In the genomic region with DNA sequence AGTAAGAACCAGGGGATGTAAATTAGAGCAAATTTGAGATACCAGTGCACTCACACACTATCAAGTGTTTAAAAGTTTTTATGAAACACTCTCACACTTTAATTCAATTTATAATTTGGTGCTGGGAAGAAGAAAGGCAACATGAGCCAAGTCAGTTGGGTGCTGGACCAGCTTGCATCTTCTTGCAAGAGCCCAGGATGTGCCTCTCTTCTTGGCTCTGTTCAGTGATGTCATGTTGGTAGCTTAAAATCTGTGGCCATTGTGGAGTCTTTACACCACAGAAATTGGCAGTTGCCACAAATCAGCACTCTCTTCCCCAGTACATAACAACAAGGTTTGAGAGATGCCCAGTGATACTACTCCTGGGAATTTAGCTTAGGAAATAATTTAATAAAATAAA, we compare ENCODE assay signal across 20 cellular contexts. TPM values are rescaled to one million over a fixed set of nuclear protein-coding genes. Genes with fewer than 3 reads are reported as not detected.
A peak's percentile ranks its signal among the peaks of the same experiment; 100 is the strongest.
DNase-seq lines count a peak whose midpoint lies in the region; ATAC-seq and TF ChIP-seq lines count a peak whose summit lies in the region.
"Had no signal": no experiment of that assay in that cellular context is flagged by ENCODE, and none has a peak within 500 bp of the region (broad histone marks: within the 10 kb centered on the region; RNA-seq: fewer than 3 reads in every experiment).

No MANE protein-coding gene starts in this region.

- CTCF ChIA-PET in MCF 10A (lab: Yijun Ruan, JAX), result interaction anchor here (1.2 to 7.4 kb wide), 2 partner anchors 136 to 211 kb away, joined by 7 to 63 read pairs; no protein-coding TSS in a partner anchor
- CTCF ChIA-PET in mammary epithelial cell (lab: Charles Lee; ENCODE audit: low non-redundant PET), result no interaction called here
- CTCF ChIA-PET in IMR-90 (lab: Yijun Ruan, JAX), result no interaction called here

- no peak overlapping the region for H4K8ac ChIP-seq in IMR-90 (ENCODE audit: low read depth in 2 of 2, low read length in 2 of 2)

- POLR2A ChIA-PET in MCF 10A (lab: Yijun Ruan, JAX) (interaction anchor here (0.5 to 0.9 kb wide), 2 partner anchors 10 to 107 kb away, joined by 4 to 6 read pairs; no protein-coding TSS in a partner anchor), IMR-90 (lab: Charles Lee; ENCODE audit: unreplicated experiment) (no interaction called here)

- no peak overlapping the region for H2BK20ac ChIP-seq in IMR-90 (ENCODE audit: low read depth, low read length)

- H3K9me3 ChIP-seq in mammary epithelial cell (replicated peaks; ENCODE audit: insufficient read depth, low read length) (no peaks in the 10 kb centered on the region), IMR-90 (ENCODE audit: control insufficient read depth, insufficient read depth, low read length) (no peaks in the 10 kb centered on the region), smooth muscle cell (replicated peaks; ENCODE audit: low read depth) (no peaks in the 10 kb centered on the region)

- H3K23ac ChIP-seq in IMR-90 (ENCODE audit: low read depth, low read length), result no peak overlapping the region

- peaks cover 7% of the 10 kb centered on the region for H3K9me3 Mint-ChIP-seq in MCF 10A (ENCODE audit: unreplicated experiment)
- H3K9me3 Mint-ChIP-seq in dendritic cell treated with granulocyte-macrophage colony-stimulating factor and Interleukin-4, amounts not matched to agents 40 ng/mL and 50 ng/mL, for 4 days, result no peaks in the 10 kb centered on the region
- H3K9me3 Mint-ChIP-seq: GM23338 had no signal

- H2AK5ac ChIP-seq in IMR-90 (ENCODE audit: low read depth, low read length), result no peak overlapping the region

- H3K36me3 Mint-ChIP-seq in MCF 10A (ENCODE audit: insufficient read depth, unreplicated experiment), result no peaks in the 10 kb centered on the region
- H3K36me3 Mint-ChIP-seq in dendritic cell treated with granulocyte-macrophage colony-stimulating factor and Interleukin-4, amounts not matched to agents 40 ng/mL and 50 ng/mL, for 4 days (ENCODE audit: low read depth), result peaks cover 49% of the 10 kb centered on the region
- H3K36me3 Mint-ChIP-seq: CD4-positive, alpha-beta memory T cell had no signal

- H3K4me1 ChIP-seq in mammary epithelial cell (ENCODE audit: insufficient read depth, low read length) (peaks cover 44% of the 10 kb centered on the region), IMR-90 (ENCODE audit: control insufficient read depth, insufficient read depth, low read length) (peaks cover 29% of the 10 kb centered on the region), smooth muscle cell (ENCODE audit: low read depth) (peaks cover 28% of the 10 kb centered on the region)

- ATAC-seq in IMR-90 (ENCODE audit: low read depth), result no peak
- ATAC-seq: GM23338, HCT116 had no signal

- H3K9ac ChIP-seq in mammary epithelial cell (ENCODE audit: insufficient read depth, low read length) (no peak overlapping the region), IMR-90 (ENCODE audit: low read depth, low read length) (no peak overlapping the region), smooth muscle cell (ENCODE audit: low read depth) (no peak overlapping the region)

- no peak overlapping the region for H3K56ac ChIP-seq in IMR-90 (ENCODE audit: extremely low read depth, insufficient read depth, low read length)

- H3K18ac ChIP-seq in IMR-90 (ENCODE audit: low read depth, low read length), result no peak overlapping the region

- H3K14ac ChIP-seq in IMR-90 (replicated peaks; ENCODE audit: low read depth, low read length), result 0 out of 2 replicates have a peak overlapping the region, but pooled peaks have one; percentile 12

- no peak for TF ChIP-seq RAD21 in IMR-90 (IDR thresholded peaks at IDR 0.05; ENCODE audit: low read length)

- H3F3A ChIP-seq in smooth muscle cell (ENCODE audit: low read depth), result peaks cover 76% of the 10 kb centered on the region

- H2AFZ ChIP-seq in mammary epithelial cell (ENCODE audit: low read depth, low read length) (no peak overlapping the region), IMR-90 (replicated peaks; ENCODE audit: low read length, poor library complexity) (no peak overlapping the region), smooth muscle cell (ENCODE audit: low read depth) (no peak overlapping the region)
- H2AFZ ChIP-seq: GM23338 had no signal

- in situ Hi-C loops in mammary epithelial cell (cut with MboI; ENCODE audit: low sequenced_read_pairs in 2 of 2) (loop anchor here (10.0 kb wide), 5 partner anchors 145 to 415 kb away; a partner anchor contains a TSS), IMR-90 (cut with MboI; ENCODE audit: low sequenced_read_pairs) (loop anchor here (10.0 kb wide), 1 partner anchor 115 kb away; a partner anchor contains a TSS)

- H2BK5ac ChIP-seq in IMR-90 (ENCODE audit: low read depth, low read length, poor library complexity, severe bottlenecking), result no peak overlapping the region

- no peak overlapping the region for H4K5ac ChIP-seq in IMR-90 (ENCODE audit: low read depth, low read length)

- H3K27ac ChIP-seq in mammary epithelial cell (ENCODE audit: insufficient read depth, low read depth, low read length) (no peak overlapping the region), IMR-90 (ENCODE audit: insufficient read depth, low read length) (no peak overlapping the region), smooth muscle cell (ENCODE audit: low read depth) (peak overlapping the region; percentile 92)
- H3K27ac ChIP-seq: 22Rv1 had no signal

- TF ChIP-seq POLR2A in IMR-90 (IDR thresholded peaks at IDR 0.05; ENCODE audit: low read depth, low read length), result no peak

- no peaks in the 10 kb centered on the region for H3K27me3 ChIP-seq in mammary epithelial cell (ENCODE audit: insufficient read depth, low read length)
- H3K27me3 ChIP-seq in IMR-90 (ENCODE audit: control insufficient read depth, insufficient read depth, low read length), result no peaks in the 10 kb centered on the region
- H3K27me3 ChIP-seq in smooth muscle cell (ENCODE audit: low read depth), result no peaks in the 10 kb centered on the region

- H3K79me1 ChIP-seq in IMR-90 (ENCODE audit: low read depth in 1 of 2, low read length in 2 of 2), result no peaks in the 10 kb centered on the region; a peak in 1 of 4 replicates

- H2AK9ac ChIP-seq in IMR-90 (replicated peaks; ENCODE audit: low read depth, low read length, poor library complexity), result no peak overlapping the region

- TF ChIP-seq CTCF in MCF 10A (IDR thresholded peaks at IDR 0.05; ENCODE audit: unreplicated experiment) (no peak), mammary epithelial cell (conservative IDR thresholded peaks at IDR 0.05 in 1 of 2, IDR thresholded peaks at IDR 0.05 in 1 of 2; ENCODE audit: extremely low read depth in 1 of 2, insufficient read depth in 1 of 2, low read depth in 1 of 2, low read length in 2 of 2) (no peak), IMR-90 (conservative IDR thresholded peaks at IDR 0.05; ENCODE audit: low read depth, low read length) (no peak), smooth muscle cell (IDR thresholded peaks at IDR 0.05; ENCODE audit: borderline replicate concordance, insufficient read depth, poor library complexity, severe bottlenecking) (no peak)

- DNase-seq in MCF 10A (ENCODE audit: unreplicated experiment) (no peak), mammary epithelial cell (no peak), IMR-90 (no peak), smooth muscle cell (lab: John Stamatoyannopoulos, UW; ENCODE audit: unreplicated experiment) (no peak), RKO (ENCODE audit: low spot score) (no peak)
- no peak for DNase-seq in activated T-cell treated with anti-CD3 and anti-CD28 coated beads, Interleukin-2, amount 50 U/mL, for 1 hour
- no peak for DNase-seq in activated CD4-positive, alpha-beta T cell treated with anti-CD3 and anti-CD28 coated beads, Interleukin-2, amount 50 U/mL, for 48 hours
- DNase-seq: ACHN; C1 segment of cervical spinal cord; Calu3; CD4-positive, alpha-beta memory T cell; COR-L47; DMS53; DND-41; H9 had no signal

- no TSS peak for BruUV-seq in MCF 10A (replicated peaks; lab: Mats Ljungman, UMichigan)
- no TSS peak for BruUV-seq in mammary epithelial cell (replicated peaks; lab: Mats Ljungman, UMichigan)
- BruUV-seq in IMR-90 (replicated peaks; lab: Mats Ljungman, UMichigan), result no TSS peak

- H3K4ac ChIP-seq in IMR-90 (ENCODE audit: low read depth, low read length), result no peak overlapping the region

- peaks cover 50% of the 10 kb centered on the region for H3K4me1 Mint-ChIP-seq in MCF 10A (ENCODE audit: insufficient read depth, unreplicated experiment)
- peaks cover 93% of the 10 kb centered on the region for H3K4me1 Mint-ChIP-seq in dendritic cell treated with granulocyte-macrophage colony-stimulating factor and Interleukin-4, amounts not matched to agents 40 ng/mL and 50 ng/mL, for 4 days (ENCODE audit: low read depth)

- H3K4me3 ChIP-seq in mammary epithelial cell (replicated peaks in 1 of 3; ENCODE audit: insufficient read depth in 1 of 3, low read depth in 2 of 3, low read length in 3 of 3) (no peak overlapping the region), IMR-90 (ENCODE audit: insufficient read depth, low read depth, low read length) (no peak overlapping the region), smooth muscle cell (no peak overlapping the region)
- H3K4me3 ChIP-seq: GM23338 had no signal

- H3K9me1 ChIP-seq in IMR-90 (ENCODE audit: insufficient read depth, low read length), result peaks cover 26% of the 10 kb centered on the region

- H3K4me2 ChIP-seq in mammary epithelial cell (ENCODE audit: insufficient read depth, low read depth, low read length), result no peak overlapping the region
- no peak overlapping the region for H3K4me2 ChIP-seq in IMR-90 (ENCODE audit: low read depth, low read length)
- no peak overlapping the region for H3K4me2 ChIP-seq in smooth muscle cell
- H3K4me2 ChIP-seq: GM23338 had no signal

- intact Hi-C loops in MCF 10A (cut with micrococcal nuclease), result no loop called here
- intact Hi-C loops in mammary epithelial cell (cut with micrococcal nuclease), result no loop called here
- intact Hi-C loops in IMR-90 (cut with micrococcal nuclease), result loop anchor here (5.0 kb wide), 1 partner anchor 72 kb away; no protein-coding TSS in a partner anchor
- intact Hi-C loops in dendritic cell treated with granulocyte-macrophage colony-stimulating factor and Interleukin-4, amounts not matched to agents 40 ng/mL and 50 ng/mL, for 4 days (cut with micrococcal nuclease), result loop anchor here (5.0 kb wide), 2 partner anchors 52 to 112 kb away; a partner anchor contains a TSS

- no peak overlapping the region for H4K91ac ChIP-seq in IMR-90 (ENCODE audit: insufficient read depth, low read depth, low read length)

- H2BK15ac ChIP-seq in IMR-90 (ENCODE audit: low read depth, low read length), result no peak overlapping the region

- dilution Hi-C loops in mammary epithelial cell (cut with HindIII; ENCODE audit: low sequenced_read_pairs), result no loop called here
- dilution Hi-C loops in IMR-90 (cut with HindIII; ENCODE audit: low sequenced_read_pairs, unreplicated experiment), result no loop called here

- peak overlapping the region; percentile 49 for H3K27ac Mint-ChIP-seq in MCF 10A (ENCODE audit: low read depth, unreplicated experiment)
- peak overlapping the region; percentile 94 for H3K27ac Mint-ChIP-seq in dendritic cell treated with granulocyte-macrophage colony-stimulating factor and Interleukin-4, amounts not matched to agents 40 ng/mL and 50 ng/mL, for 4 days
- H3K27ac Mint-ChIP-seq: GM23338, H9 had no signal

- no peaks in the 10 kb centered on the region for H3K36me3 ChIP-seq in mammary epithelial cell (ENCODE audit: insufficient read depth, low read length)
- no peaks in the 10 kb centered on the region for H3K36me3 ChIP-seq in IMR-90 (ENCODE audit: control insufficient read depth, insufficient read depth, low read length)
- no peaks in the 10 kb centered on the region for H3K36me3 ChIP-seq in smooth muscle cell (ENCODE audit: low read depth)

- H4K20me1 ChIP-seq in mammary epithelial cell (ENCODE audit: insufficient read depth, low read length) (no peaks in the 10 kb centered on the region), IMR-90 (ENCODE audit: insufficient read depth, low read length) (no peaks in the 10 kb centered on the region), smooth muscle cell (ENCODE audit: low read depth) (no peaks in the 10 kb centered on the region)

- no peak overlapping the region for H3K4me3 Mint-ChIP-seq in MCF 10A (ENCODE audit: unreplicated experiment)
- H3K4me3 Mint-ChIP-seq in dendritic cell treated with granulocyte-macrophage colony-stimulating factor and Interleukin-4, amounts not matched to agents 40 ng/mL and 50 ng/mL, for 4 days, result no peak overlapping the region
- H3K4me3 Mint-ChIP-seq: CD4-positive, alpha-beta memory T cell; GM23338; H9 had no signal

- H3K27me3 Mint-ChIP-seq in MCF 10A (ENCODE audit: insufficient read depth, unreplicated experiment), result no peaks in the 10 kb centered on the region
- no peaks in the 10 kb centered on the region for H3K27me3 Mint-ChIP-seq in dendritic cell treated with granulocyte-macrophage colony-stimulating factor and Interleukin-4, amounts not matched to agents 40 ng/mL and 50 ng/mL, for 4 days
- H3K27me3 Mint-ChIP-seq: CD4-positive, alpha-beta memory T cell had no signal

- H2BK120ac ChIP-seq in IMR-90 (ENCODE audit: low read depth, low read length), result no peak overlapping the region

- H3K79me2 ChIP-seq in mammary epithelial cell (ENCODE audit: insufficient read depth, low read length) (no peaks in the 10 kb centered on the region), smooth muscle cell (ENCODE audit: low read depth) (no peaks in the 10 kb centered on the region)

RNA-seq across cellular contexts. Expression of a gene that starts 38.2 kb away (rescaled TPM):
- total RNA-seq in MCF 10A (2022) (not detected in 2 replicates), mammary epithelial cell (1 to 10 TPM in 1 of 2 donors, under 1 TPM in 1; 0.50 to 3.1 TPM), IMR-90 (2012; rRNA removed) (not detected in 2 replicates), smooth muscle cell (0.90 and 4.2 TPM in 2 replicates)
- polyA plus RNA-seq in mammary epithelial cell (6.9 TPM), IMR-90 (2012; rRNA removed) (not detected in 2 replicates), smooth muscle cell (0.42 and 0.78 TPM in 2 replicates)
- polyA minus RNA-seq in mammary epithelial cell, result 8.1 TPM
- polyA plus RNA-seq in IMR-90 (2012; cell fraction: cytosol; rRNA removed), result 0.03 TPM in 1 of 2 replicates, not detected in the other
- 0.14 TPM in 1 of 2 replicates, not detected in the other for polyA plus RNA-seq in IMR-90 (2012; cell fraction: nucleus; rRNA removed; ENCODE audit: low replicate concordance)
- total RNA-seq: Calu3; CD4-positive, alpha-beta memory T cell; GM23338; H9 had no signal
- polyA plus RNA-seq: BJ, GM23338 had no signal

Comparison
In these comparisons a context has a peak if more than half of its experiments do, and no peak if none do; other contexts are left out.
1. intact Hi-C loops: an anchor here in IMR-90 (5.0 kb wide) and dendritic cell treated with granulocyte-macrophage colony-stimulating factor and Interleukin-4, amounts not matched to agents 40 ng/mL and 50 ng/mL, for 4 days (5.0 kb wide); none called in MCF 10A and mammary epithelial cell.